ENCODE assay signal across 8 cellular contexts in genomic region chr4:140756292-140757219, GRCh38. TPM values are rescaled to one million over a fixed set of nuclear protein-coding genes. Genes with fewer than 3 reads are reported as not detected.
DNase-seq lines count a peak whose midpoint lies in the region; ATAC-seq and TF ChIP-seq lines count a peak whose summit lies in the region.

Gene TBC1D9, minus strand, starts transcription at chr4:140756385. Its CDS starts 340 bp downstream, at chr4:140756045.

- H3K9me3 ChIP-seq in mesodermal cell (ENCODE audit: control insufficient read depth, low read length) (no peaks in the 10 kb centered on the region), thymus (ENCODE audit: control insufficient read depth) (no peaks in the 10 kb centered on the region)

- DNase-seq in BJ (ENCODE audit: low read depth), result peak; percentile 53
- DNase-seq in NCI-H2081 treated with DMSO at 0.1 percent for 48 hours (lab: John Stamatoyannopoulos, UW), result peak; percentile 28

- TF ChIP-seq CTCF in BJ (IDR thresholded peaks at IDR 0.05; ENCODE audit: insufficient read depth, low read depth, low read length) (peak; percentile 18; the same call in 1 of the 2 replicates), WI38 (IDR thresholded peaks at IDR 0.05; ENCODE audit: low read depth, low read length) (no peak)

- POLR2A ChIA-PET in BJ (lab: Charles Lee), result interaction anchor here (0.6 to 0.7 kb wide), 2 partner anchors 357 to 606 kb away, joined by 8 to 25 read pairs; no protein-coding TSS in a partner anchor

- no peaks in the 10 kb centered on the region for H3K27me3 ChIP-seq in BJ (ENCODE audit: control insufficient read depth, insufficient read depth, low read length)
- H3K27me3 ChIP-seq in thymus (ENCODE audit: control insufficient read depth, insufficient read depth), result peaks cover 26% of the 10 kb centered on the region

- H3K4me3 ChIP-seq in BJ (ENCODE audit: low read depth, low read length) (peak within 1 kb of the TSS; percentile 80), WI38 (ENCODE audit: low read depth, low read length) (peak within 1 kb of the TSS; percentile 79), mesodermal cell (ENCODE audit: extremely low read depth, insufficient read depth, low read length, poor library complexity, severe bottlenecking) (peak within 1 kb of the TSS; percentile 80), thymus (ENCODE audit: low read length) (peak within 1 kb of the TSS; percentile 48)

- ATAC-seq in GM18867 (IDR thresholded peaks at IDR 0.05; ENCODE audit: unreplicated experiment) (peak; percentile 35), HG03064 (IDR thresholded peaks at IDR 0.05; ENCODE audit: low read depth, unreplicated experiment) (peak; percentile 43), esophagus mucosa (peak; percentile 89)

- H3K4me1 ChIP-seq in mesodermal cell (ENCODE audit: control insufficient read depth, insufficient read depth, low read length, poor library complexity, severe bottlenecking), result peaks cover 12% of the 10 kb centered on the region
- H3K4me1 ChIP-seq in thymus (ENCODE audit: control insufficient read depth, insufficient read depth, low read length), result peaks cover 8% of the 10 kb centered on the region

- H3K27ac ChIP-seq in mesodermal cell (ENCODE audit: low read depth, low read length, severe bottlenecking) (peak within 1 kb of the TSS; percentile 99), thymus (ENCODE audit: low read depth) (peak within 1 kb of the TSS; percentile 86)

- WGBS in mesodermal cell (ENCODE audit: insufficient coverage in 2 of 2), 2 experiments, result 0% methylated on average over 60 to 62 of the region's 79 CpGs
- under 1% methylated on average over 78 of the region's 79 CpGs for WGBS in thymus

- CTCF ChIA-PET in BJ (lab: Yijun Ruan, JAX), result interaction anchor here (0.6 to 1.6 kb wide), 8 partner anchors 9 to 377 kb away, joined by 3 to 5 read pairs (median 3); partner anchors contain the start of gene RNF150

- no peaks in the 10 kb centered on the region for H3K36me3 ChIP-seq in BJ (ENCODE audit: control insufficient read depth, insufficient read depth, low read length)
- peaks cover 10% of the 10 kb centered on the region for H3K36me3 ChIP-seq in mesodermal cell (ENCODE audit: control insufficient read depth, insufficient read depth, low read length)
- no peaks in the 10 kb centered on the region for H3K36me3 ChIP-seq in thymus (ENCODE audit: control insufficient read depth, insufficient read depth)

RNA-seq across cellular contexts. Expression of gene TBC1D9, which starts in this region (rescaled TPM):
- polyA plus RNA-seq in BJ (2011; rRNA removed) (12.0 and 12.5 TPM in 2 replicates), thymus (10.7 TPM)
- polyA minus RNA-seq in BJ (2011; rRNA and poly(A)+ RNA removed), result 15.7 and 17.1 TPM in 2 replicates
- 11.5 TPM for total RNA-seq in esophagus mucosa
- 22.8 TPM for polyA plus RNA-seq in mesodermal cell (2013, experiment 1 of 2)
- polyA plus RNA-seq in mesodermal cell (2013, experiment 2 of 2), result 18.6 TPM

Comparison
In these comparisons a context has a peak if more than half of its experiments do, and no peak if none do; other contexts are left out.
1. Peak in every context shown above with its lines: DNase-seq, ATAC-seq, H3K4me3 ChIP-seq and H3K27ac ChIP-seq.
2. ATAC-seq: peak in every context shown above with its lines; median percentile 89 in esophagus mucosa; 43 in HG03064; 35 in GM18867.